Comparison of ENCODE assay signal across 16 cellular contexts in the genomic region with DNA sequence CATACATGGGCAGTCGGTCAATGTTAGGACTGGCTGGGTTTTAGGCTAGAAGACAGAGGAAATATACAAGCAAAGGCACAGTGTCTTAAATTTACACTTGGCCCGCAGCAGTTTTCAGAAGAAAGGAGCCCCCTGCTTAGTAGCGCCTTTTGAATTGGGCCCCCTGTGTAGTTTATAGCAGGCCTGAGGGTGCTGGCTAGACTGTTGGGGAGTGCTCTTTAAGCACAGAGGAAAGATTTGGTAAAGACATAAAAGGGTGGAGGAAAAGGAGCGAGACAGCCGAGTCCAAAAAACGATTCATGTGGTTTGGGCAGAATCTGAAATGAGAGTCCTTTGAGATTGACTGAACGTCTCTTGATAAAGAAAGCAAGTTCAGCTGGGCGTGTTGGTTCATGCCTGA. TPM values are rescaled to one million over a fixed set of nuclear protein-coding genes. Genes with fewer than 3 reads are reported as not detected.
DNase-seq lines count a peak whose midpoint lies in the region; ATAC-seq and TF ChIP-seq lines count a peak whose summit lies in the region.
"Had no signal": no experiment of that assay in that cellular context is flagged by ENCODE, and none has a peak within 500 bp of the region (broad histone marks: within the 10 kb centered on the region; RNA-seq: fewer than 3 reads in every experiment).

No MANE protein-coding gene starts in this region.

- WGBS in hepatocyte (ENCODE audit: low lambda C conversion rate, missing lambda C conversion rate): 77% methylated on average over 8 of the region's 8 CpGs

- CTCF ChIA-PET in activated naive CD4-positive, alpha-beta T cell treated with anti-CD3 and anti-CD28 coated beads, Interleukin-2, amount 10 ng/mL, durations not matched to agents 7 days and 5 days (lab: Charles Lee): interaction anchor here (0.6 to 8.6 kb wide), 15 partner anchors 10 to 402 kb away, joined by 3 to 132 read pairs (median 5); a partner anchor contains a TSS
- CTCF ChIA-PET in T-cell (lab: Charles Lee): interaction anchor here in 1 of 2 donors (1.0 to 1.2 kb wide), 2 partner anchors 385 to 387 kb away, joined by 3 to 6 read pairs; no protein-coding TSS in a partner anchor

- H3K27me3 ChIP-seq in hepatocyte: no peaks in the 10 kb centered on the region
- no peaks in the 10 kb centered on the region for H3K27me3 ChIP-seq in vagina
- H3K27me3 ChIP-seq: ovary, thyroid gland had no signal

- H3K9me3 ChIP-seq in hepatocyte (ENCODE audit: low read depth): no peaks in the 10 kb centered on the region
- no peaks in the 10 kb centered on the region for H3K9me3 ChIP-seq in vagina
- H3K9me3 ChIP-seq: ovary, spleen, thyroid gland had no signal

- TF ChIP-seq CTCF in hepatocyte (IDR thresholded peaks at IDR 0.05; ENCODE audit: poor library complexity) (no peak), vagina (IDR thresholded peaks at IDR 0.05) (no peak)

- peak; percentile 38 for DNase-seq in activated naive CD4-positive, alpha-beta T cell treated with anti-CD3 and anti-CD28 coated beads, Interleukin-2, amount 10 ng/mL, durations not matched to agents 7 days and 5 days
- no peak for DNase-seq in activated naive CD4-positive, alpha-beta T cell (lab: John Stamatoyannopoulos, UW)
- DNase-seq in T-cell (no peak), hepatocyte (ENCODE audit: low spot score) (no peak), vagina (ENCODE audit: extremely low spot score in 2 of 2) (no peak), DMS79 (lab: John Stamatoyannopoulos, UW) (no peak), NCI-H1092 treated with DMSO at 0.1 percent for 48 hours (lab: John Stamatoyannopoulos, UW) (no peak), activated gamma-delta T cell (lab: John Stamatoyannopoulos, UW) (no peak)
- DNase-seq: activated CD8-positive, alpha-beta memory T cell treated with anti-CD3 and anti-CD28 coated beads, Interleukin-2, amount 50 U/mL, for 4 hours; GOT3; mammary epithelial cell; NCI-H2029 treated with DMSO at 0.1 percent for 48 hours; NCI-H82; thyroid gland had no signal

- H3K4me3 Mint-ChIP-seq in activated naive CD4-positive, alpha-beta T cell treated with anti-CD3 and anti-CD28 coated beads, Interleukin-2, amount 10 ng/mL, durations not matched to agents 7 days and 5 days: peak overlapping the region; percentile 62
- H3K4me3 Mint-ChIP-seq in T-cell: peak overlapping the region in 1 of 3 donors; percentile 77

- H3K9me2 ChIP-seq in hepatocyte (replicated peaks; ENCODE audit: insufficient read depth): no peaks in the 10 kb centered on the region

- H3K27me3 Mint-ChIP-seq in activated naive CD4-positive, alpha-beta T cell treated with anti-CD3 and anti-CD28 coated beads, Interleukin-2, amount 10 ng/mL, durations not matched to agents 7 days and 5 days: peaks cover 44% of the 10 kb centered on the region
- H3K27me3 Mint-ChIP-seq in T-cell: peaks cover 0 to 11% of the 10 kb centered on the region in 2 donors

- H3K36me3 ChIP-seq in hepatocyte (replicated peaks; ENCODE audit: insufficient read depth, low read depth) (no peaks in the 10 kb centered on the region), vagina (no peaks in the 10 kb centered on the region)
- H3K36me3 ChIP-seq: ovary, spleen, thyroid gland had no signal

- H2AFZ ChIP-seq in hepatocyte: no peak overlapping the region

- no peak overlapping the region for H3K4me2 ChIP-seq in hepatocyte

- no peaks in the 10 kb centered on the region for H4K20me1 ChIP-seq in hepatocyte (ENCODE audit: insufficient read depth, poor library complexity, severe bottlenecking)

- H3K36me3 Mint-ChIP-seq in activated naive CD4-positive, alpha-beta T cell treated with anti-CD3 and anti-CD28 coated beads, Interleukin-2, amount 10 ng/mL, durations not matched to agents 7 days and 5 days: peaks cover 50% of the 10 kb centered on the region
- peaks cover 4% of the 10 kb centered on the region for H3K36me3 Mint-ChIP-seq in T-cell

- no peak for TF ChIP-seq POLR2A in vagina (IDR thresholded peaks at IDR 0.05)

- peak overlapping the region; percentile 96 for H3K27ac Mint-ChIP-seq in activated naive CD4-positive, alpha-beta T cell treated with anti-CD3 and anti-CD28 coated beads, Interleukin-2, amount 10 ng/mL, durations not matched to agents 7 days and 5 days
- H3K27ac Mint-ChIP-seq in T-cell: peak overlapping the region; percentile 85 to 94

- ATAC-seq in T-cell (replicated peaks in 1 of 4): no peak

- intact Hi-C loops in vagina (cut with DNase I): loop anchor here (5.0 kb wide), 2 partner anchors 99 to 394 kb away; a partner anchor contains a TSS

- H3K4me3 ChIP-seq in hepatocyte: no peak overlapping the region
- no peak overlapping the region for H3K4me3 ChIP-seq in vagina
- H3K4me3 ChIP-seq: ovary, thyroid gland had no signal

- H3K4me1 Mint-ChIP-seq in activated naive CD4-positive, alpha-beta T cell treated with anti-CD3 and anti-CD28 coated beads, Interleukin-2, amount 10 ng/mL, durations not matched to agents 7 days and 5 days: peaks cover 90% of the 10 kb centered on the region
- H3K4me1 Mint-ChIP-seq in T-cell: peaks cover 45 to 60% (median 47%) of the 10 kb centered on the region in 3 donors

- H3K4me1 ChIP-seq in hepatocyte (ENCODE audit: insufficient read depth): peaks cover 39% of the 10 kb centered on the region
- H3K4me1 ChIP-seq in vagina: peaks cover 65% of the 10 kb centered on the region

- peaks cover 19% of the 10 kb centered on the region for H3K79me2 ChIP-seq in hepatocyte

- POLR2A ChIA-PET in T-cell (lab: Charles Lee): no interaction called here

- H3K9me3 Mint-ChIP-seq in activated naive CD4-positive, alpha-beta T cell treated with anti-CD3 and anti-CD28 coated beads, Interleukin-2, amount 10 ng/mL, durations not matched to agents 7 days and 5 days: no peaks in the 10 kb centered on the region
- no peaks in the 10 kb centered on the region for H3K9me3 Mint-ChIP-seq in T-cell

- H3K27ac ChIP-seq in hepatocyte (peak overlapping the region; percentile 63), vagina (peak overlapping the region; percentile 65)
- H3K27ac ChIP-seq: thyroid gland had no signal

RNA-seq across cellular contexts. Expression of a gene that starts 10.6 kb away (rescaled TPM):
- total RNA-seq in T-cell: 1 to 10 TPM; 1.8 to 6.3 (median 4.2) TPM
- 6.7 and 9.8 TPM in 2 replicates for total RNA-seq in hepatocyte
- 11.4 and 16.1 TPM in 2 replicates for polyA plus RNA-seq in hepatocyte
- 0.74 TPM for total RNA-seq in vagina
